15 cellular contexts compared by ENCODE assay signal in genomic region chr6:155850408-155850841, GRCh38.
DNase-seq lines count a peak whose midpoint lies in the region; ATAC-seq and TF ChIP-seq lines count a peak whose summit lies in the region.
"Had no signal": no experiment of that assay in that cellular context is flagged by ENCODE, and none has a peak within 500 bp of the region (broad histone marks: within the 10 kb centered on the region; RNA-seq: fewer than 3 reads in every experiment).

No MANE protein-coding gene starts in this region.

- H3K4me3 Mint-ChIP-seq in glutamatergic neuron (ENCODE audit: unreplicated experiment) = no peak overlapping the region
- H3K4me3 Mint-ChIP-seq: activated CD8-positive, alpha-beta T cell treated with anti-CD3 and anti-CD28 coated beads, Interleukin-2, amount 10 ng/mL, durations not matched to agents 7 days and 5 days; neural progenitor cell had no signal

- no peaks in the 10 kb centered on the region for H4K20me1 ChIP-seq in fibroblast of lung (ENCODE audit: control insufficient read depth, extremely low read depth, insufficient read depth, low read length)

- H3K9me3 ChIP-seq in RWPE2 (ENCODE audit: severe bottlenecking) (no peaks in the 10 kb centered on the region), fibroblast of lung (ENCODE audit: control insufficient read depth, insufficient read depth, low read depth, low read length) (no peaks in the 10 kb centered on the region)
- H3K9me3 ChIP-seq: lower lobe of right lung had no signal

- no peak for TF ChIP-seq CTCF in RWPE2 (IDR thresholded peaks at IDR 0.05; ENCODE audit: poor library complexity, severe bottlenecking)
- no peak for TF ChIP-seq CTCF in fibroblast of lung (conservative IDR thresholded peaks at IDR 0.05 in 1 of 2, IDR thresholded peaks at IDR 0.05 in 1 of 2; ENCODE audit: low read depth in 1 of 2, low read length in 2 of 2)
- no peak for TF ChIP-seq CTCF in glutamatergic neuron (IDR thresholded peaks at IDR 0.05; ENCODE audit: partially characterized antibody, unreplicated experiment)

- H3K36me3 ChIP-seq in RWPE2 (ENCODE audit: low read depth) = no peaks in the 10 kb centered on the region
- H3K36me3 ChIP-seq in fibroblast of lung (ENCODE audit: control insufficient read depth, insufficient read depth, low read length) = no peaks in the 10 kb centered on the region
- H3K36me3 ChIP-seq: cardiac muscle cell, lower lobe of right lung, neural progenitor cell had no signal

- H3K27ac ChIP-seq in RWPE2 (ENCODE audit: poor library complexity, severe bottlenecking) = peak overlapping the region; percentile 5
- H3K27ac ChIP-seq in fibroblast of lung (ENCODE audit: insufficient read depth, low read length) = no peak overlapping the region
- H3K27ac ChIP-seq: cardiac muscle cell, lower lobe of right lung, neural progenitor cell had no signal

- no peak overlapping the region for H3K9ac ChIP-seq in fibroblast of lung (ENCODE audit: insufficient read depth, low read length)
- H3K9ac ChIP-seq: neural progenitor cell had no signal

- H3K27me3 ChIP-seq in RWPE2 (ENCODE audit: insufficient read depth, poor library complexity, severe bottlenecking) (no peaks in the 10 kb centered on the region), fibroblast of lung (ENCODE audit: control insufficient read depth, insufficient read depth, low read length) (no peaks in the 10 kb centered on the region)
- H3K27me3 ChIP-seq: cardiac muscle cell, neural progenitor cell had no signal

- peak; percentile 49; the same call in 1 of the 3 replicates for ATAC-seq in RWPE2 (ENCODE audit: low read depth)
- ATAC-seq: activated CD8-positive, alpha-beta T cell treated with anti-CD3 and anti-CD28 coated beads, Interleukin-2, amount 10 ng/mL, durations not matched to agents 7 days and 5 days; lower lobe of right lung had no signal

- H3K79me2 ChIP-seq in fibroblast of lung (ENCODE audit: control insufficient read depth, insufficient read depth, low read length) = no peaks in the 10 kb centered on the region

- peaks cover 6% of the 10 kb centered on the region for H3K4me1 ChIP-seq in RWPE2 (ENCODE audit: insufficient read depth, poor library complexity, severe bottlenecking)
- no peaks in the 10 kb centered on the region for H3K4me1 ChIP-seq in fibroblast of lung (ENCODE audit: control insufficient read depth, extremely low read depth, insufficient read depth, low read length)
- H3K4me1 ChIP-seq: lower lobe of right lung had no signal

- H2AFZ ChIP-seq in fibroblast of lung (ENCODE audit: low read length) = peak overlapping the region; percentile 26
- H2AFZ ChIP-seq: neural progenitor cell had no signal

- H3K27ac Mint-ChIP-seq in glutamatergic neuron (ENCODE audit: unreplicated experiment) = no peak overlapping the region
- H3K27ac Mint-ChIP-seq: activated CD8-positive, alpha-beta T cell treated with anti-CD3 and anti-CD28 coated beads, Interleukin-2, amount 10 ng/mL, durations not matched to agents 7 days and 5 days; neural progenitor cell had no signal

- no peaks in the 10 kb centered on the region for H3K27me3 Mint-ChIP-seq in glutamatergic neuron (ENCODE audit: unreplicated experiment)

- no peaks in the 10 kb centered on the region for H3K9me3 Mint-ChIP-seq in glutamatergic neuron (ENCODE audit: unreplicated experiment)

- DNase-seq in HCEC 1CT (peak; percentile 55), RWPE2 (ENCODE audit: low spot score) (no peak), fibroblast of lung (ENCODE audit: low read depth in 2 of 2) (peak; percentile 44 to 77), stromal cell of bone marrow (ENCODE audit: low read depth) (peak; percentile 41), activated T-cell treated with anti-CD3 and anti-CD28 coated beads for 4 hours (no peak), glutamatergic neuron (no peak), NCI-H1436 treated with DMSO at 0.1 percent for 48 hours (lab: John Stamatoyannopoulos, UW) (no peak)
- DNase-seq: activated CD8-positive, alpha-beta T cell treated with anti-CD3 and anti-CD28 coated beads, Interleukin-2, amount 10 ng/mL, durations not matched to agents 7 days and 5 days; activated effector memory CD4-positive, alpha-beta T cell treated with anti-CD3 and anti-CD28 coated beads, Interleukin-2, amount 50 U/mL, for 16 hours; hypothalamus; lower lobe of right lung; NCI-H524; stimulated activated naive CD4-positive, alpha-beta T cell treated with Interleukin-2 at 50 U/mL for 16 hours had no signal

- H3K4me2 ChIP-seq in fibroblast of lung (ENCODE audit: extremely low read depth, insufficient read depth, low read length) = no peak overlapping the region
- H3K4me2 ChIP-seq: neural progenitor cell had no signal

- H3K4me3 ChIP-seq in RWPE2 (ENCODE audit: severe bottlenecking) (no peak overlapping the region), fibroblast of lung (replicated peaks in 1 of 4; ENCODE audit: control extremely low read depth in 1 of 4, insufficient read depth in 1 of 4, low read depth in 3 of 4, low read length in 4 of 4) (no peak overlapping the region)
- H3K4me3 ChIP-seq: cardiac muscle cell, lower lobe of right lung, neural progenitor cell had no signal

- H3K4me1 Mint-ChIP-seq in glutamatergic neuron (ENCODE audit: low read depth, unreplicated experiment) = no peaks in the 10 kb centered on the region
- H3K4me1 Mint-ChIP-seq: neural progenitor cell had no signal

- no peaks in the 10 kb centered on the region for H3K36me3 Mint-ChIP-seq in glutamatergic neuron (ENCODE audit: unreplicated experiment)
- H3K36me3 Mint-ChIP-seq: neural progenitor cell had no signal

Comparison
In these comparisons a context has a peak if more than half of its experiments do, and no peak if none do; other contexts are left out.
1. DNase-seq: peak in HCEC 1CT (single experiment), fibroblast of lung (2 of 2) and stromal cell of bone marrow (single experiment); none in RWPE2 (single experiment), activated T-cell treated with anti-CD3 and anti-CD28 coated beads for 4 hours (single experiment), glutamatergic neuron (single experiment) and NCI-H1436 treated with DMSO at 0.1 percent for 48 hours (single experiment).